Comparison of ENCODE assay signal across 15 cellular contexts in the genomic region with DNA sequence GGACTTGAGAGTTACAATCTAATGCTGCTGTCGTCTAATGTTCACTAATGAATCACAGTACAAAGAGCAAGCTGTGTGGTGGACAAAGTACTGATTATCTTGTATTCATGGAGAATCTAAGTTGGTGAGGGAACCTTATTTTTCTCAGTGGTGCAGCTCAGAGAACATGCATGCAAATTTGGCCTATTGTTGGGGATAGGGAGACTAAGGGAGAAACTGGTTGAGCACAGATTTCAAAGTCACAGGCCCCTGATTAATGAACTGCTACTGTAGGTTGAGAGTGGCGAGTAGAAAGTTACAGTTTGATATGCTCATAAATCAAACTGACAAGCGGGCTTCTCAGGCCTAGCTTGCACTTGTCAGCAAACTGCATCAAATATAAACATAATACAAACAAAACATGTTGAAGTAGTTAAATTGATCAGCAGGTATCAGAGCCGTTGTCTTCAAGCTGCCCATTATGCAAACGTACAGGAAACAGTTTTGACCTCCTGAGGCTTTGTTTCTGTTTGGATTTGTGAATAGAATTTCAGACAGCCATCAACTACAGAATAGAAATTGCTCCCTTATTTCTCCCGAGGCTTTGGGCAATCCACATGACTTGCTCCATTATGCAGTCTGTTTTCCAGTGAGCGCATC.
A peak's percentile ranks its signal among the peaks of the same experiment; 100 is the strongest.
DNase-seq lines count a peak whose midpoint lies in the region; ATAC-seq and TF ChIP-seq lines count a peak whose summit lies in the region.
"Had no signal": no experiment of that assay in that cellular context is flagged by ENCODE, and none has a peak within 500 bp of the region (broad histone marks: within the 10 kb centered on the region; RNA-seq: fewer than 3 reads in every experiment).

No MANE protein-coding gene starts in this region.

- no peak overlapping the region for H3K9ac ChIP-seq in endocrine pancreas (ENCODE audit: control insufficient read depth, insufficient read depth, low read length)
- H3K9ac ChIP-seq in neuronal stem cell (ENCODE audit: low read depth, low read length, poor library complexity): no peak overlapping the region

- H3K14ac ChIP-seq in neuronal stem cell (ENCODE audit: low read length): no peak overlapping the region

- peak overlapping the region; percentile 2 for H3K27ac ChIP-seq in neuronal stem cell (replicated peaks; ENCODE audit: low read length)
- H3K27ac ChIP-seq in foreskin keratinocyte: no peak overlapping the region
- no peak overlapping the region for H3K27ac ChIP-seq in vagina
- H3K27ac ChIP-seq: uterus had no signal

- no peak for TF ChIP-seq POLR2A in vagina (IDR thresholded peaks at IDR 0.05)

- DNase-seq in NCI-H1417 treated with DMSO at 0.1 percent for 48 hours (lab: John Stamatoyannopoulos, UW): peak; percentile 91
- peak; percentile 17 for DNase-seq in neuronal stem cell (ENCODE audit: low spot score)
- DNase-seq in foreskin keratinocyte: no peak
- DNase-seq in vagina (ENCODE audit: extremely low spot score in 2 of 2): no peak
- DNase-seq in AG08396 (ENCODE audit: low spot score): no peak
- no peak for DNase-seq in NOMO-1 treated with DMSO at 0.1 percent for 48 hours (lab: John Stamatoyannopoulos, UW; ENCODE audit: unreplicated experiment)
- DNase-seq: BE2C; caudate nucleus; DND-41; NCI-H2029 treated with DMSO at 0.1 percent for 48 hours; stimulated activated CD4-positive, alpha-beta T cell treated with anti-CD3 and anti-CD28 coated beads, Interleukin-2, amount 100 ng/mL, for 48 hours; uterus had no signal

- H2AFZ ChIP-seq in neuronal stem cell (ENCODE audit: low read length): peak overlapping the region; percentile 75

- peaks cover 10% of the 10 kb centered on the region for H3K4me1 ChIP-seq in endocrine pancreas (ENCODE audit: control insufficient read depth, insufficient read depth, low read length)
- peaks cover 10 to 17% of the 10 kb centered on the region in 2 donors for H3K4me1 ChIP-seq in neuronal stem cell (ENCODE audit: control insufficient read depth in 2 of 2, insufficient read depth in 1 of 2, low read depth in 1 of 2, low read length in 2 of 2)
- no peaks in the 10 kb centered on the region for H3K4me1 ChIP-seq in foreskin keratinocyte
- no peaks in the 10 kb centered on the region for H3K4me1 ChIP-seq in vagina
- H3K4me1 ChIP-seq: BE2C, uterus had no signal

- H3K9me3 ChIP-seq in endocrine pancreas (ENCODE audit: control insufficient read depth, low read length) (no peaks in the 10 kb centered on the region), neuronal stem cell (replicated peaks in 1 of 2; ENCODE audit: control insufficient read depth in 2 of 2, insufficient read depth in 1 of 2, low read depth in 1 of 2, low read length in 2 of 2) (no peaks in the 10 kb centered on the region), vagina (no peaks in the 10 kb centered on the region)
- H3K9me3 ChIP-seq: BE2C, uterus had no signal

- no CpG with 5 or more reads among the region's 7 CpGs for WGBS in neuronal stem cell (ENCODE audit: extremely low coverage in 2 of 2, insufficient read length in 2 of 2, insufficient replicate concordance in 1 of 2), 2 donors

- H3K4ac ChIP-seq in neuronal stem cell (ENCODE audit: low read length): no peak overlapping the region

- no peak overlapping the region for H4K91ac ChIP-seq in neuronal stem cell (ENCODE audit: low read depth, low read length, poor library complexity)

- no peak overlapping the region for H2BK5ac ChIP-seq in neuronal stem cell (ENCODE audit: low read length)

- no peak overlapping the region for H3K18ac ChIP-seq in neuronal stem cell (ENCODE audit: low read length)

- H3K23ac ChIP-seq in neuronal stem cell (ENCODE audit: low read depth, low read length, poor library complexity): no peak overlapping the region

- intact Hi-C loops in vagina (cut with DNase I): no loop called here

- H2BK12ac ChIP-seq in neuronal stem cell (ENCODE audit: low read length): no peak overlapping the region

- H3K79me1 ChIP-seq in neuronal stem cell (ENCODE audit: low read depth, low read length): no peaks in the 10 kb centered on the region

- H3K27me3 ChIP-seq in endocrine pancreas (ENCODE audit: control insufficient read depth, insufficient read depth, low read length) (no peaks in the 10 kb centered on the region), neuronal stem cell (ENCODE audit: control insufficient read depth in 3 of 3, insufficient read depth in 3 of 3, low read depth in 1 of 3, low read length in 3 of 3) (no peaks in the 10 kb centered on the region), foreskin keratinocyte (no peaks in the 10 kb centered on the region), vagina (no peaks in the 10 kb centered on the region)
- H3K27me3 ChIP-seq: BE2C, uterus had no signal

- TF ChIP-seq CTCF in foreskin keratinocyte (conservative IDR thresholded peaks at IDR 0.05) (no peak), vagina (IDR thresholded peaks at IDR 0.05) (no peak)

- H3K36me3 ChIP-seq in endocrine pancreas (ENCODE audit: control insufficient read depth, insufficient read depth, low read length) (no peaks in the 10 kb centered on the region), neuronal stem cell (replicated peaks in 1 of 2; ENCODE audit: control insufficient read depth in 2 of 2, insufficient read depth in 2 of 2, low read length in 2 of 2) (peaks cover 0 to 17% of the 10 kb centered on the region in 2 donors), vagina (peaks cover 0 to 5% of the 10 kb centered on the region in 2 donors)
- H3K36me3 ChIP-seq: BE2C, uterus had no signal

- no peak overlapping the region for H2BK15ac ChIP-seq in neuronal stem cell (ENCODE audit: low read length)

- no peak overlapping the region for H2BK120ac ChIP-seq in neuronal stem cell (ENCODE audit: low read depth, low read length)

- peak overlapping the region; percentile 50 for H3K4me3 ChIP-seq in endocrine pancreas (ENCODE audit: control insufficient read depth, insufficient read depth, low read length)
- peak overlapping the region in 1 of 2 donors; percentile 29 for H3K4me3 ChIP-seq in neuronal stem cell (ENCODE audit: low read length in 2 of 2)
- H3K4me3 ChIP-seq in vagina: no peak overlapping the region
- H3K4me3 ChIP-seq: uterus had no signal

- H2AK5ac ChIP-seq in neuronal stem cell (ENCODE audit: low read depth, low read length): no peak overlapping the region

- ATAC-seq in GM19324 (IDR thresholded peaks at IDR 0.05; ENCODE audit: low FRiP score, unreplicated experiment) (peak; percentile 60), foreskin keratinocyte (no peak)
- ATAC-seq: activated CD4-positive, CD25-positive, alpha-beta regulatory T cell treated with anti-CD3 and anti-CD28 coated beads, Interleukin-2, amount 50 U/mL, for 24 hours had no signal

- H3K4me2 ChIP-seq in neuronal stem cell (ENCODE audit: insufficient read depth, low read length, poor library complexity, severe bottlenecking): no peak overlapping the region

- H4K8ac ChIP-seq in neuronal stem cell (ENCODE audit: low read depth, low read length): no peak overlapping the region

Comparison
In these comparisons a context has a peak if more than half of its experiments do, and no peak if none do; other contexts are left out.
1. DNase-seq: peak in NCI-H1417 treated with DMSO at 0.1 percent for 48 hours (single experiment) and neuronal stem cell (single experiment); none in foreskin keratinocyte (0 of 2), vagina (0 of 2), AG08396 (single experiment) and NOMO-1 treated with DMSO at 0.1 percent for 48 hours (single experiment).